Comparison of ENCODE assay signal across 21 cellular contexts in the genomic region with DNA sequence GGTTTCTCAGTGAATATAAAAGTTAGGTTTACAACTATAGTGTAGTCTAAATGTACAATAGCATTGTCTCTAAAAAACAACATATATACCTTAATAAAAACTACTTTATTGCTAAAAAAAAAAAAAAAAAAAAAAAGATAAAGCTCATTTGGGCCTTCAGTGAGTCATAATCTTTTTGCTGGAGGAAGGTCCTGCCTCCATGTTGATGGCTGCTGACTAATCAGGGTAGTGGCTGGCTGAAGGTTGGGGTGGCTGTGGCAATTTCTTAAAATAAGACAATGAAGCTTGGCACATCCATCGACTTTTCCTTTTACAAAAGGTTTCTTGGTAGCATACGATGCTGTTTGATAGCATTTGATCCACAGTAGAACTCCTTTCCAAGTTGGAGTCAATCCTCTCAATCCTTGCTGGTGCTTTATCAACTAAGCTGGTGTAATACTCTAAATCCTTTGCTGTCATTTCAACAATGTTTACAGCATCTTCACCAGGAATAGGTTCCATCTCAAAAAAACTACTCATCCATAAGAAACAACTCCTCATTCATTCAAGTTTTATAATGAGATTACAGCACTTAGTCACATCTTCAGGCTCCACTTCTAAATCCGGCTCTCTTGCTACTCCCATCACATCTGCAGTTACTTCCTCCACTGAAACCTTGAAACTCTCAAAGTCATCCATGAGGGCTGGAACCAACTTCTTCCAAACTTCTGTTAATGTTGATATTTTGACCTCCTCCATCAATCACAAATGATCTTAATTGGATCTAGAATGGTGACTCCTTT. TPM values are rescaled to one million over a fixed set of nuclear protein-coding genes. Genes with fewer than 3 reads are reported as not detected.
DNase-seq lines count a peak whose midpoint lies in the region; ATAC-seq and TF ChIP-seq lines count a peak whose summit lies in the region.
"Had no signal": no experiment of that assay in that cellular context is flagged by ENCODE, and none has a peak within 500 bp of the region (broad histone marks: within the 10 kb centered on the region; RNA-seq: fewer than 3 reads in every experiment).

No MANE protein-coding gene starts in this region.

- POLR2A ChIA-PET in SK-N-SH (lab: Yijun Ruan, JAX) = no interaction called here

- TF ChIP-seq CTCF in SK-N-SH (IDR thresholded peaks at IDR 0.05) = no peak
- TF ChIP-seq CTCF in SU-DHL-6 (IDR thresholded peaks at IDR 0.05; ENCODE audit: insufficient read depth, low read length, poor library complexity, severe bottlenecking) = no peak

- H3K4me1 ChIP-seq in SK-N-SH (ENCODE audit: control insufficient read depth in 1 of 2, insufficient read depth in 2 of 2, low read depth in 1 of 2, low read length in 1 of 2) = peaks cover 0 to 7% of the 10 kb centered on the region in 2 experiments; a peak in 1 of 4 replicates

- TF ChIP-seq RAD21 in SK-N-SH (IDR thresholded peaks at IDR 0.05; ENCODE audit: low read length) = no peak

- H3K9me3 ChIP-seq in SK-N-SH (no peaks in the 10 kb centered on the region), KOPT-K1 (ENCODE audit: insufficient read depth, low read length, poor library complexity, severe bottlenecking) (no peaks in the 10 kb centered on the region), SU-DHL-6 (ENCODE audit: insufficient read depth, low read length) (no peaks in the 10 kb centered on the region)
- H3K9me3 ChIP-seq: esophagus squamous epithelium, heart right ventricle, left ventricle myocardium inferior, stomach had no signal

- H3K9ac ChIP-seq in SK-N-SH (no peak overlapping the region), SU-DHL-6 (ENCODE audit: low read length) (no peak overlapping the region)

- peaks cover 11% of the 10 kb centered on the region; the same call in 1 of the 2 replicates for H4K20me1 ChIP-seq in SK-N-SH (ENCODE audit: insufficient read depth)
- no peaks in the 10 kb centered on the region for H4K20me1 ChIP-seq in SU-DHL-6 (ENCODE audit: low read depth, low read length)

- ATAC-seq in SK-N-SH treated with all-trans-retinoic acid at 6 μM for 48 hours = no peak
- no peak for ATAC-seq in HG02642 (IDR thresholded peaks at IDR 0.05; ENCODE audit: poor library complexity, unreplicated experiment)
- ATAC-seq: heart right ventricle had no signal

- H3K4me2 ChIP-seq in SK-N-SH = no peak overlapping the region
- peak overlapping the region; percentile 43 for H3K4me2 ChIP-seq in SU-DHL-6 (ENCODE audit: low read depth, low read length, poor library complexity, severe bottlenecking)
- H3K4me2 ChIP-seq: smooth muscle cell had no signal

- in situ Hi-C loops in ACHN (cut with HindIII; ENCODE audit: low pct_ligation_motif_present, low pct_unique_long_range_greater_than_20kb, low sequenced_read_pairs) = no loop called here

- CTCF ChIA-PET in SK-N-SH (lab: Yijun Ruan, JAX) = no interaction called here

- H2AFZ ChIP-seq in SK-N-SH (ENCODE audit: low read depth) = no peak overlapping the region
- peak overlapping the region; percentile 15 for H2AFZ ChIP-seq in SU-DHL-6 (ENCODE audit: low read depth, low read length, severe bottlenecking)

- peaks cover 4% of the 10 kb centered on the region for H3F3A ChIP-seq in SK-N-SH (replicated peaks; ENCODE audit: insufficient read depth)
- H3F3A ChIP-seq in SU-DHL-6 (ENCODE audit: insufficient read depth) = peaks cover 21% of the 10 kb centered on the region; the same call in 1 of the 2 replicates

- no peaks in the 10 kb centered on the region for H3K9me2 ChIP-seq in SK-N-SH
- H3K9me2 ChIP-seq in SU-DHL-6 (replicated peaks; ENCODE audit: insufficient read depth, low read length) = no peaks in the 10 kb centered on the region

- H3K36me3 ChIP-seq in SK-N-SH (replicated peaks in 1 of 2; ENCODE audit: control insufficient read depth in 1 of 2, insufficient read depth in 2 of 2, low read length in 1 of 2) = peaks cover 13 to 30% of the 10 kb centered on the region in 2 experiments
- H3K36me3 ChIP-seq in KOPT-K1 (ENCODE audit: insufficient read depth, low read length) = no peaks in the 10 kb centered on the region
- no peaks in the 10 kb centered on the region for H3K36me3 ChIP-seq in SU-DHL-6 (ENCODE audit: low read length)
- H3K36me3 ChIP-seq: esophagus squamous epithelium, left ventricle myocardium inferior, stomach had no signal

- no peak for DNase-seq in SK-N-SH
- peak; percentile 47 for DNase-seq in myocyte (ENCODE audit: low read depth)
- DNase-seq in ACHN = no peak
- no peak for DNase-seq in epidermal melanocyte (ENCODE audit: insufficient read length, low spot score)
- DNase-seq: activated CD4-positive, alpha-beta T cell treated with anti-CD3 and anti-CD28 coated beads, Interleukin-2, amount 10 ng/mL, durations not matched to agents 7 days and 5 days; activated effector memory CD4-positive, alpha-beta T cell treated with anti-CD3 and anti-CD28 coated beads, Interleukin-2, amount 50 U/mL, for 16 hours; C1 segment of cervical spinal cord; DMS 273 treated with DMSO at 0.1 percent for 48 hours; effector CD4-positive, alpha-beta T cell; esophagus squamous epithelium; heart right ventricle; left ventricle myocardium inferior; NCI-H2227 treated with DMSO at 0.1 percent for 48 hours; stimulated activated CD4-positive, alpha-beta T cell treated with anti-CD3 and anti-CD28 coated beads, Interleukin-4, amount 100 ng/mL, for 1 hour; stomach had no signal

- 88% methylated on average over 3 of the region's 3 CpGs for whole genome bisulfite sequencing in SK-N-SH (ENCODE audit: low lambda C conversion rate)

- H3K79me2 ChIP-seq in SK-N-SH (ENCODE audit: insufficient read depth) (peaks cover 87% of the 10 kb centered on the region), SU-DHL-6 (ENCODE audit: insufficient read depth, low read length) (peaks cover 4% of the 10 kb centered on the region; the same call in 1 of the 2 replicates)

- TF ChIP-seq EP300 in SK-N-SH (IDR thresholded peaks at IDR 0.05; ENCODE audit: borderline replicate concordance in 1 of 2, low read depth in 1 of 2, low read length in 1 of 2) = no peak

- H3K27me3 ChIP-seq in SK-N-SH (ENCODE audit: insufficient read depth) = no peaks in the 10 kb centered on the region
- H3K27me3 ChIP-seq in SU-DHL-6 (ENCODE audit: low read length) = no peaks in the 10 kb centered on the region
- H3K27me3 ChIP-seq: esophagus squamous epithelium, heart right ventricle, stomach had no signal

- H3K27ac ChIP-seq in SK-N-SH (ENCODE audit: low read depth in 2 of 2, low read length in 1 of 2) = peak overlapping the region in 1 of 2 experiments; percentile 5; a peak in 1 of 4 replicates
- peak overlapping the region; percentile 47 for H3K27ac ChIP-seq in KOPT-K1 (ENCODE audit: low read depth, low read length, poor library complexity, severe bottlenecking)
- no peak overlapping the region for H3K27ac ChIP-seq in SU-DHL-6 (ENCODE audit: low read depth, low read length)
- H3K27ac ChIP-seq: 22Rv1, esophagus squamous epithelium, heart right ventricle, left ventricle myocardium inferior, stomach had no signal

- H3K4me3 ChIP-seq in SK-N-SH (ENCODE audit: low read depth in 2 of 2, low read length in 1 of 2) = no peak overlapping the region
- no peak overlapping the region for H3K4me3 ChIP-seq in SU-DHL-6 (ENCODE audit: insufficient read depth, low read length, poor library complexity, severe bottlenecking)
- H3K4me3 ChIP-seq: esophagus squamous epithelium, heart right ventricle, left ventricle myocardium inferior, smooth muscle cell, stomach had no signal

TF ChIP-seq in SK-N-SH, 30 proteins besides CTCF, POLR2A, EP300 and RAD21:
- TF ChIP-seq FOSL2 (IDR thresholded peaks at IDR 0.05; ENCODE audit: borderline replicate concordance, low read depth) = peak; percentile 24; the same call in 1 of the 2 replicates
- no peak for TF ChIP-seq RFX5 (IDR thresholded peaks at IDR 0.05; ENCODE audit: low read length)

TF ChIP-seq in SK-N-SH treated with all-trans-retinoic acid at 6 μM for 48 hours, 23 proteins besides CTCF, POLR2A, EP300 and RAD21 (continues in another document):
- no peak for TF ChIP-seq ZNF70 (CRISPR knock-in tag; IDR thresholded peaks at IDR 0.05)
- no peak for TF ChIP-seq CSDC2 (CRISPR knock-in tag; IDR thresholded peaks at IDR 0.05)
- TF ChIP-seq ARNTL (CRISPR knock-in tag; IDR thresholded peaks at IDR 0.05; ENCODE audit: borderline replicate concordance, low read depth) = no peak
- TF ChIP-seq, protein P1, sequence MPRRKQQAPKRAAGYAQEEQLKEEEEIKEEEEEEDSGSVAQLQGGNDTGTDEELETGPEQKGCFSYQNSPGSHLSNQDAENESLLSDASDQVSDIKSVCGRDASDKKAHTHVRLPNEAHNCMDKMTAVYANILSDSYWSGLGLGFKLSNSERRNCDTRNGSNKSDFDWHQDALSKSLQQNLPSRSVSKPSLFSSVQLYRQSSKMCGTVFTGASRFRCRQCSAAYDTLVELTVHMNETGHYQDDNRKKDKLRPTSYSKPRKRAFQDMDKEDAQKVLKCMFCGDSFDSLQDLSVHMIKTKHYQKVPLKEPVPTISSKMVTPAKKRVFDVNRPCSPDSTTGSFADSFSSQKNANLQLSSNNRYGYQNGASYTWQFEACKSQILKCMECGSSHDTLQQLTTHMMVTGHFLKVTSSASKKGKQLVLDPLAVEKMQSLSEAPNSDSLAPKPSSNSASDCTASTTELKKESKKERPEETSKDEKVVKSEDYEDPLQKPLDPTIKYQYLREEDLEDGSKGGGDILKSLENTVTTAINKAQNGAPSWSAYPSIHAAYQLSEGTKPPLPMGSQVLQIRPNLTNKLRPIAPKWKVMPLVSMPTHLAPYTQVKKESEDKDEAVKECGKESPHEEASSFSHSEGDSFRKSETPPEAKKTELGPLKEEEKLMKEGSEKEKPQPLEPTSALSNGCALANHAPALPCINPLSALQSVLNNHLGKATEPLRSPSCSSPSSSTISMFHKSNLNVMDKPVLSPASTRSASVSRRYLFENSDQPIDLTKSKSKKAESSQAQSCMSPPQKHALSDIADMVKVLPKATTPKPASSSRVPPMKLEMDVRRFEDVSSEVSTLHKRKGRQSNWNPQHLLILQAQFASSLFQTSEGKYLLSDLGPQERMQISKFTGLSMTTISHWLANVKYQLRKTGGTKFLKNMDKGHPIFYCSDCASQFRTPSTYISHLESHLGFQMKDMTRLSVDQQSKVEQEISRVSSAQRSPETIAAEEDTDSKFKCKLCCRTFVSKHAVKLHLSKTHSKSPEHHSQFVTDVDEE (CRISPR knock-in tag; IDR thresholded peaks at IDR 0.05) = no peak
- no peak for TF ChIP-seq ESRRG (CRISPR knock-in tag; IDR thresholded peaks at IDR 0.05)
- no peak for TF ChIP-seq ZNF565 (CRISPR knock-in tag; conservative IDR thresholded peaks at IDR 0.05; ENCODE audit: low read depth)

RNA-seq across cellular contexts. Expression of a gene that starts 13.3 kb away (rescaled TPM):
- 5.4 and 7.3 TPM in 2 replicates for polyA plus RNA-seq in SK-N-SH (2012; rRNA removed)
- polyA plus RNA-seq in SK-N-SH (2012; cell fraction: cytosol; rRNA removed) = 6.6 and 8.4 TPM in 2 replicates
- 7.4 and 21.4 TPM in 2 replicates for polyA plus RNA-seq in SK-N-SH (2012; cell fraction: nucleus; rRNA removed)
- 47.6 and 49.8 TPM in 2 replicates for total RNA-seq in myocyte
- 5.6 TPM for polyA plus RNA-seq in myocyte (2012)
